In genomic region chr13:46605824-46606554, GRCh38 we compare ENCODE assay signal across 11 cellular contexts. TPM values are rescaled to one million over a fixed set of nuclear protein-coding genes. Genes with fewer than 3 reads are reported as not detected.
DNase-seq lines count a peak whose midpoint lies in the region; ATAC-seq, FAIRE-seq and TF ChIP-seq lines count a peak whose summit lies in the region.
"Had no signal": no experiment of that assay in that cellular context is flagged by ENCODE, and none has a peak within 500 bp of the region (broad histone marks: within the 10 kb centered on the region; RNA-seq: fewer than 3 reads in every experiment).

No MANE protein-coding gene starts in this region.

- no peaks in the 10 kb centered on the region for H3K36me3 Mint-ChIP-seq in activated CD4-positive, alpha-beta T cell treated with anti-CD3 and anti-CD28 coated beads for 36 hours (ENCODE audit: low read depth)
- peaks cover 7% of the 10 kb centered on the region for H3K36me3 Mint-ChIP-seq in activated naive CD8-positive, alpha-beta T cell treated with anti-CD3 and anti-CD28 coated beads for 36 hours

- H3K4me3 Mint-ChIP-seq in activated CD4-positive, alpha-beta T cell treated with anti-CD3 and anti-CD28 coated beads for 36 hours, result no peak overlapping the region
- H3K4me3 Mint-ChIP-seq in activated naive CD8-positive, alpha-beta T cell treated with anti-CD3 and anti-CD28 coated beads for 36 hours, result no peak overlapping the region
- peak overlapping the region in 1 of 2 donors; percentile 75 for H3K4me3 Mint-ChIP-seq in stimulated activated naive CD8-positive, alpha-beta T cell treated with anti-CD3 and anti-CD28 coated beads, Interleukin-15, amount 100 ng/mL, for 72 hours
- H3K4me3 Mint-ChIP-seq: neural crest cell had no signal

- TF ChIP-seq EP300 in HepG2 (IDR thresholded peaks at IDR 0.05; ENCODE audit: low read depth in 2 of 2, low read length in 2 of 2) (no peak), HepG2 (CRISPR knock-in tag; IDR thresholded peaks at IDR 0.05; ENCODE audit: borderline replicate concordance) (no peak)

- H3K27me3 Mint-ChIP-seq in activated CD4-positive, alpha-beta T cell treated with anti-CD3 and anti-CD28 coated beads for 36 hours, result no peaks in the 10 kb centered on the region
- no peaks in the 10 kb centered on the region for H3K27me3 Mint-ChIP-seq in activated naive CD8-positive, alpha-beta T cell treated with anti-CD3 and anti-CD28 coated beads for 36 hours
- H3K27me3 Mint-ChIP-seq in stimulated activated naive CD8-positive, alpha-beta T cell treated with anti-CD3 and anti-CD28 coated beads, Interleukin-15, amount 100 ng/mL, for 72 hours, result no peaks in the 10 kb centered on the region

- no TSS peak for BruUV-seq in HepG2 (replicated peaks; lab: Mats Ljungman, UMichigan)

- DNase-seq in activated CD4-positive, alpha-beta T cell treated with anti-CD3 and anti-CD28 coated beads for 36 hours, result no peak
- DNase-seq in activated CD4-positive, alpha-beta T cell treated with anti-CD3 and anti-CD28 coated beads, Interleukin-2, amount 50 U/mL, for 1 hour, result no peak
- DNase-seq in activated naive CD8-positive, alpha-beta T cell treated with anti-CD3 and anti-CD28 coated beads for 36 hours, result no peak
- DNase-seq in stimulated activated naive CD8-positive, alpha-beta T cell treated with anti-CD3 and anti-CD28 coated beads, Interleukin-15, amount 100 ng/mL, for 72 hours, result no peak
- no peak for DNase-seq in cortex of kidney (lab: John Stamatoyannopoulos, UW)
- no peak for DNase-seq in HepG2 (ENCODE audit: low spot score)

- peaks cover 61% of the 10 kb centered on the region for H3K4me1 Mint-ChIP-seq in activated CD4-positive, alpha-beta T cell treated with anti-CD3 and anti-CD28 coated beads for 36 hours
- H3K4me1 Mint-ChIP-seq in activated naive CD8-positive, alpha-beta T cell treated with anti-CD3 and anti-CD28 coated beads for 36 hours, result peaks cover 73% of the 10 kb centered on the region
- peaks cover 81% of the 10 kb centered on the region for H3K4me1 Mint-ChIP-seq in stimulated activated naive CD8-positive, alpha-beta T cell treated with anti-CD3 and anti-CD28 coated beads, Interleukin-15, amount 100 ng/mL, for 72 hours

- H3K36me3 ChIP-seq in HepG2 (replicated peaks in 1 of 2; ENCODE audit: control insufficient read depth in 1 of 2, insufficient read depth in 2 of 2, low read length in 2 of 2), result no peaks in the 10 kb centered on the region
- H3K36me3 ChIP-seq: thoracic aorta had no signal

- no peaks in the 10 kb centered on the region for H3K9me3 ChIP-seq in HepG2 (ENCODE audit: low read length)
- H3K9me3 ChIP-seq: thoracic aorta had no signal

- 94% methylated on average over 3 of the region's 3 CpGs for WGBS in HepG2 (ENCODE audit: low lambda C conversion rate)

- H3K4me3 ChIP-seq in HepG2 (replicated peaks in 1 of 3; ENCODE audit: insufficient read depth in 1 of 3, low read depth in 2 of 3, low read length in 3 of 3), result no peak overlapping the region
- H3K4me3 ChIP-seq: thoracic aorta had no signal

- POLR2A ChIA-PET in activated CD4-positive, alpha-beta T cell treated with anti-CD3 and anti-CD28 coated beads for 36 hours (lab: Charles Lee), result no interaction called here
- POLR2A ChIA-PET in HepG2 (lab: Yijun Ruan, JAX), result no interaction called here

- intact Hi-C loops in activated CD4-positive, alpha-beta T cell treated with anti-CD3 and anti-CD28 coated beads for 36 hours (cut with DNase I, micrococcal nuclease), result loop anchor here in 1 of 2 experiments (5.0 kb wide), 1 partner anchor 61 kb away; no protein-coding TSS in a partner anchor
- intact Hi-C loops in HepG2 (cut with micrococcal nuclease; ENCODE audit: unreplicated experiment), result loop anchor here (2.0 to 5.0 kb wide), 3 partner anchors 41 to 76 kb away; no protein-coding TSS in a partner anchor

- no peak overlapping the region for H3K4me2 ChIP-seq in HepG2 (ENCODE audit: low read depth, low read length)

- H3K9me3 Mint-ChIP-seq in activated CD4-positive, alpha-beta T cell treated with anti-CD3 and anti-CD28 coated beads for 36 hours (ENCODE audit: low read depth), result no peaks in the 10 kb centered on the region
- no peaks in the 10 kb centered on the region for H3K9me3 Mint-ChIP-seq in activated naive CD8-positive, alpha-beta T cell treated with anti-CD3 and anti-CD28 coated beads for 36 hours
- H3K9me3 Mint-ChIP-seq in stimulated activated naive CD8-positive, alpha-beta T cell treated with anti-CD3 and anti-CD28 coated beads, Interleukin-15, amount 100 ng/mL, for 72 hours, result no peaks in the 10 kb centered on the region

- no peaks in the 10 kb centered on the region for H4K20me1 ChIP-seq in HepG2 (ENCODE audit: insufficient read depth, low read length)

- in situ Hi-C loops in HepG2 (cut with HindIII; ENCODE audit: extremely low pct_ligation_motif_present, low pct_unique_long_range_greater_than_20kb), result no loop called here

- CTCF ChIA-PET in activated CD4-positive, alpha-beta T cell treated with anti-CD3 and anti-CD28 coated beads for 36 hours (lab: Charles Lee), result no interaction called here
- CTCF ChIA-PET in HepG2 (lab: Yijun Ruan, JAX; ENCODE audit: low intra/inter-chr PET ratio, low total read pairs), result no interaction called here

- H3K4me1 ChIP-seq in HepG2 (ENCODE audit: insufficient read depth, low read length), result peaks cover 90% of the 10 kb centered on the region

- peak; percentile 73 for ATAC-seq in activated CD4-positive, alpha-beta T cell treated with anti-CD3 and anti-CD28 coated beads for 36 hours
- peak; percentile 44 for ATAC-seq in HG02981 (IDR thresholded peaks at IDR 0.05; ENCODE audit: unreplicated experiment)
- ATAC-seq in stimulated activated naive CD8-positive, alpha-beta T cell treated with anti-CD3 and anti-CD28 coated beads, Interleukin-15, amount 100 ng/mL, for 72 hours, result peak; percentile 84
- ATAC-seq in HG03025 (IDR thresholded peaks at IDR 0.05; ENCODE audit: low FRiP score, unreplicated experiment), result no peak
- ATAC-seq in HepG2, result no peak

- no peak overlapping the region for H3K27ac ChIP-seq in HepG2 (ENCODE audit: extremely low read length, insufficient read depth, low read length)
- H3K27ac ChIP-seq: HL-60, thoracic aorta had no signal

- TF ChIP-seq POLR2A in HepG2 (IDR thresholded peaks at IDR 0.05; ENCODE audit: insufficient read depth in 1 of 2, low read depth in 2 of 2, low read length in 2 of 2), result no peak

- H2AFZ ChIP-seq in HepG2 (ENCODE audit: low read length), result no peak overlapping the region

- no peak for TF ChIP-seq RAD21 in HepG2 (CRISPR knock-in tag; IDR thresholded peaks at IDR 0.05)

- no peak for TF ChIP-seq CTCF in HepG2 (CRISPR knock-in tag; IDR thresholded peaks at IDR 0.05)

- H3K27me3 ChIP-seq in HepG2 (ENCODE audit: control insufficient read depth in 1 of 2, insufficient read depth in 2 of 2, low read length in 2 of 2), result no peaks in the 10 kb centered on the region

- no peak for FAIRE-seq in HepG2 (lab: Jason Lieb, UNC)

- H3K27ac Mint-ChIP-seq in activated CD4-positive, alpha-beta T cell treated with anti-CD3 and anti-CD28 coated beads for 36 hours, result peak overlapping the region; percentile 33
- peak overlapping the region; percentile 9 for H3K27ac Mint-ChIP-seq in activated naive CD8-positive, alpha-beta T cell treated with anti-CD3 and anti-CD28 coated beads for 36 hours
- H3K27ac Mint-ChIP-seq in stimulated activated naive CD8-positive, alpha-beta T cell treated with anti-CD3 and anti-CD28 coated beads, Interleukin-15, amount 100 ng/mL, for 72 hours, result peak overlapping the region; percentile 58 to 99

- peaks cover 59% of the 10 kb centered on the region for H3K79me2 ChIP-seq in HepG2 (ENCODE audit: insufficient read depth, low read length)

- H3K9ac ChIP-seq in HepG2 (ENCODE audit: insufficient read depth, low read depth, low read length), result no peak overlapping the region

TF ChIP-seq in HepG2, 621 proteins besides CTCF, POLR2A, EP300 and RAD21 (continues in another document):
- TF ChIP-seq NCOA2 (CRISPR knock-in tag; IDR thresholded peaks at IDR 0.05) (no peak), TSC22D2 (CRISPR knock-in tag; IDR thresholded peaks at IDR 0.05; ENCODE audit: borderline replicate concordance) (no peak)

RNA-seq across cellular contexts. Expression of gene LRCH1, which starts 53.0 kb away (rescaled TPM):
- total RNA-seq in activated CD4-positive, alpha-beta T cell treated with anti-CD3 and anti-CD28 coated beads for 36 hours, result 10 to 100 TPM; 14.8 to 16.4 TPM
- 10 to 100 TPM; 16.9 to 18.1 TPM for total RNA-seq in activated naive CD8-positive, alpha-beta T cell treated with anti-CD3 and anti-CD28 coated beads for 36 hours
- 4.1 and 6.6 TPM in 2 replicates for total RNA-seq in HepG2 (2016; rRNA removed; fragmentation: Illumina TruSeq; extraction: Trizol)
- total RNA-seq in HepG2 (2016; cell fraction: cytosol; rRNA removed; fragmentation: Illumina TruSeq; extraction: Trizol; ENCODE audit: low read depth), result 2.2 and 2.4 TPM in 2 replicates
- 4.2 and 6.0 TPM in 2 replicates for total RNA-seq in HepG2 (2016; cell fraction: insoluble cytoplasmic fraction; rRNA removed; fragmentation: Illumina TruSeq; extraction: Trizol)
- total RNA-seq in HepG2 (2016; cell fraction: membrane; rRNA removed; fragmentation: Illumina TruSeq; extraction: Trizol), result 3.5 and 3.9 TPM in 2 replicates
- total RNA-seq in HepG2 (2016; cell fraction: nucleus; rRNA removed; fragmentation: Illumina TruSeq; extraction: Trizol), result 10.2 and 12.6 TPM in 2 replicates
- polyA plus RNA-seq in HepG2 (2011; rRNA removed), result 9.2 and 12.6 TPM in 2 replicates
- polyA plus RNA-seq in HepG2 (2011; cell fraction: cytosol; rRNA removed), result 4.7 and 5.6 TPM in 2 replicates
- polyA plus RNA-seq in HepG2 (2011; cell fraction: nucleus; rRNA removed), result 9.3 and 10.3 TPM in 2 replicates
- 7.8 and 9.2 TPM in 2 replicates for polyA plus RNA-seq in HepG2 (2012)
- polyA plus RNA-seq in HepG2 (2016; cell fraction: cytosol; fragmentation: Illumina TruSeq; extraction: Trizol; ENCODE audit: low read depth), result 0.29 and 0.41 TPM in 2 replicates
- polyA plus RNA-seq in HepG2 (2016; cell fraction: insoluble cytoplasmic fraction; fragmentation: Illumina TruSeq; extraction: Trizol; ENCODE audit: low read depth), result 6.5 and 7.8 TPM in 2 replicates
- 1.3 and 1.7 TPM in 2 replicates for polyA plus RNA-seq in HepG2 (2016; cell fraction: membrane; fragmentation: Illumina TruSeq; extraction: Trizol; ENCODE audit: low read depth)
- polyA plus RNA-seq in HepG2 (2016; cell fraction: nucleus; fragmentation: Illumina TruSeq; extraction: Trizol; ENCODE audit: insufficient read depth, low read depth), result 9.3 TPM in 2 replicates
- 10.6 and 13.7 TPM in 2 replicates for polyA minus RNA-seq in HepG2 (2011; rRNA and poly(A)+ RNA removed; ENCODE audit: low replicate concordance)
- polyA minus RNA-seq in HepG2 (2011; cell fraction: cytosol; rRNA and poly(A)+ RNA removed), result 8.0 and 9.5 TPM in 2 replicates
- 54.5 and 56.4 TPM in 2 replicates for polyA minus RNA-seq in HepG2 (2011; cell fraction: nucleus; rRNA and poly(A)+ RNA removed)

Comparison
In these comparisons a context has a peak if more than half of its experiments do, and no peak if none do; other contexts are left out.
1. ATAC-seq: peak in activated CD4-positive, alpha-beta T cell treated with anti-CD3 and anti-CD28 coated beads for 36 hours (single experiment), HG02981 (single experiment) and stimulated activated naive CD8-positive, alpha-beta T cell treated with anti-CD3 and anti-CD28 coated beads, Interleukin-15, amount 100 ng/mL, for 72 hours (single experiment); none in HG03025 (single experiment) and HepG2 (single experiment).
2. H3K27ac Mint-ChIP-seq: peak in every context shown above with its lines; median percentile 78 in stimulated activated naive CD8-positive, alpha-beta T cell treated with anti-CD3 and anti-CD28 coated beads, Interleukin-15, amount 100 ng/mL, for 72 hours; 33 in activated CD4-positive, alpha-beta T cell treated with anti-CD3 and anti-CD28 coated beads for 36 hours; 9 in activated naive CD8-positive, alpha-beta T cell treated with anti-CD3 and anti-CD28 coated beads for 36 hours.